33 cellular contexts compared by ENCODE assay signal in genomic region chr4:18042012-18042411, GRCh38.
"Had no signal": no experiment of that assay in that cellular context is flagged by ENCODE, and none has a peak within 500 bp of the region (broad histone marks: within the 10 kb centered on the region; RNA-seq: fewer than 3 reads in every experiment).

No MANE protein-coding gene starts in this region.

- H3K27me3 ChIP-seq: MG63 had no signal

- H3K9me3 ChIP-seq: MG63 had no signal

- DNase-seq: Kasumi-1, MG63, MM.1S, MV-4-11, NCI-H1048, NCI-H1092, NCI-H1092 treated with DMSO at 0.1 percent for 48 hours, NCI-H1105, NCI-H1105 treated with DMSO at 0.1 percent for 48 hours, NCI-H1417, NCI-H1417 treated with DMSO at 0.1 percent for 48 hours, NCI-H1436, NCI-H1436 treated with DMSO at 0.1 percent for 48 hours, NCI-H146, NCI-H1694, NCI-H1694 treated with DMSO at 0.1 percent for 48 hours, NCI-H187, NCI-H187 treated with DMSO at 0.1 percent for 48 hours, NCI-H1930, NCI-H2029, NCI-H2029 treated with DMSO at 0.1 percent for 48 hours, NCI-H2081, NCI-H2081 treated with DMSO at 0.1 percent for 48 hours, NCI-H2107, NCI-H2171, NCI-H2171 treated with DMSO at 0.1 percent for 48 hours, NCI-H2227 treated with DMSO at 0.1 percent for 48 hours, NCI-H345, NCI-H446, NCI-H446 treated with DMSO at 0.1 percent for 48 hours, NCI-H510A, NCI-H510A treated with DMSO at 0.1 percent for 48 hours, NCI-H524 had no signal

- H3K4me3 ChIP-seq: MG63 had no signal

- H3K36me3 ChIP-seq: MG63 had no signal
